In the genomic region with DNA sequence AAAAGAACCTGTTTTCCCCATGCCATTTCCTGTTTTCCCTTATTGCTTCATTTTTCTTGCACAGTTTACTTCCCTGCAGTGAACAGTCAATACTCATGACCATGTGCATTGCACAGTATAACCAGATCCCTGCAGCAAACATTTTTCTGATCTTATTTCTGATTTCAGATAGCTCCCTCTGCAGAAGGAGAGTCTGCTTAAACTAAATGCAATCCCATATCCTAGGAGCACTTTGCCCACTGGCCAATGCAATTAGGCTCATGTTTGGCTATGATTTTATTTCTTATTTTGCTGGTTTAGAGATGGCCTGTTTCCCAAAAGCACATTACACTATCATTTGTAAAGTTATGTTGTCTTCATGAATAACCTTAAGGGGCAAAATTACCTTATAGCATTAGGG, we compare ENCODE assay signal across 15 cellular contexts.
"Had no signal": no experiment of that assay in that cellular context is flagged by ENCODE, and none has a peak within 500 bp of the region (broad histone marks: within the 10 kb centered on the region; RNA-seq: fewer than 3 reads in every experiment).

No MANE protein-coding gene starts in this region.

- FAIRE-seq: endothelial cell of umbilical vein, frontal cortex had no signal

- H3K4me1 ChIP-seq: testis had no signal

- DNase-seq: activated CD4-positive, alpha-beta T cell treated with anti-CD3 and anti-CD28 coated beads for 48 hours; activated naive CD4-positive, alpha-beta T cell treated with anti-CD3 and anti-CD28 coated beads for 36 hours; amygdala; islet precursor cell; stimulated activated CD4-positive, alpha-beta T cell treated with anti-CD3 and anti-CD28 coated beads, Interleukin-2, amount 100 ng/mL, for 48 hours; SW 1271; T-helper 9 cell; testis had no signal

- H3K4me1 Mint-ChIP-seq: neural crest cell had no signal

- H3K27ac ChIP-seq: testis had no signal

- ATAC-seq: left lobe of liver had no signal

- H3K4me3 ChIP-seq: testis had no signal

- H3K36me3 Mint-ChIP-seq: brain had no signal

- H3K27me3 ChIP-seq: testis had no signal

- H3K9me3 Mint-ChIP-seq: brain; neural crest cell; stimulated activated naive CD8-positive, alpha-beta T cell treated with anti-CD3 and anti-CD28 coated beads, Interleukin-15, Interleukin-2, amounts not matched to agents 100 ng/mL and 50 ng/mL, for 24 hours had no signal

- H3K27ac Mint-ChIP-seq: stimulated activated naive CD8-positive, alpha-beta T cell treated with anti-CD3 and anti-CD28 coated beads, Interleukin-15, Interleukin-2, amounts not matched to agents 100 ng/mL and 50 ng/mL, for 24 hours had no signal

- H3K4me3 Mint-ChIP-seq: activated naive CD4-positive, alpha-beta T cell treated with anti-CD3 and anti-CD28 coated beads for 36 hours; activated T-helper 1 cell treated with anti-CD3 and anti-CD28 coated beads, Interleukin-12 subunit alpha, Interleukin-12 subunit beta, Interleukin-2, Interleukin-4 antibody, amounts not matched to agents 30 ng/mL and 10 ng/mL and 1 ng/mL, durations not matched to agents 14 hours and 24 hours and 36 hours; brain; neural crest cell; stimulated activated naive CD8-positive, alpha-beta T cell treated with anti-CD3 and anti-CD28 coated beads, Interleukin-15, Interleukin-2, amounts not matched to agents 100 ng/mL and 50 ng/mL, for 24 hours had no signal

- H3K9me3 ChIP-seq: testis had no signal
